Comparison of ENCODE assay signal across 1 cellular context in the genomic region with DNA sequence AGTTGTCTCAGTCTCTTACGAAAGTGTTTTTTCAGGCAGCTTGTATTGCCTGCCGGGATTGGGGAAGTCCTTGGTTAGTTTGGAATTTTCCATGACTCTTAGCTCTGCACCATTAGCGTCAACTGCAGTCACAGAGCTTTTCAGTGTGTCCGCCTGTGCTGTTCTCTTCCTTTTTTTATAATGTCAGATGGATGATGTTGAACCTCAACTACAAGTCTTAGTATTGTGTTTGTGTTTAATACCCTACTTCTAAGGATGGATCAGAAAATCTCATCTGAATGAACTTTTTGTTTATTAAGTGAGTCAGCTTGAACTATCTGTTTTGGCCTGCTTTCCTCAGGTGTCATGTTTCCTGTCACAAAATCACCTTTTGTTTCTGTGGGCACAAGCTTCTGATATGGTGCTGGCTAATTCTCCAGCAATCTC.
TF ChIP-seq lines count a peak whose summit lies in the region.

No MANE protein-coding gene starts in this region.

TF ChIP-seq in HepG2, 621 proteins besides CTCF, POLR2A, EP300 and RAD21 (continued from another document and continues in another):
- TF ChIP-seq, protein P1, sequence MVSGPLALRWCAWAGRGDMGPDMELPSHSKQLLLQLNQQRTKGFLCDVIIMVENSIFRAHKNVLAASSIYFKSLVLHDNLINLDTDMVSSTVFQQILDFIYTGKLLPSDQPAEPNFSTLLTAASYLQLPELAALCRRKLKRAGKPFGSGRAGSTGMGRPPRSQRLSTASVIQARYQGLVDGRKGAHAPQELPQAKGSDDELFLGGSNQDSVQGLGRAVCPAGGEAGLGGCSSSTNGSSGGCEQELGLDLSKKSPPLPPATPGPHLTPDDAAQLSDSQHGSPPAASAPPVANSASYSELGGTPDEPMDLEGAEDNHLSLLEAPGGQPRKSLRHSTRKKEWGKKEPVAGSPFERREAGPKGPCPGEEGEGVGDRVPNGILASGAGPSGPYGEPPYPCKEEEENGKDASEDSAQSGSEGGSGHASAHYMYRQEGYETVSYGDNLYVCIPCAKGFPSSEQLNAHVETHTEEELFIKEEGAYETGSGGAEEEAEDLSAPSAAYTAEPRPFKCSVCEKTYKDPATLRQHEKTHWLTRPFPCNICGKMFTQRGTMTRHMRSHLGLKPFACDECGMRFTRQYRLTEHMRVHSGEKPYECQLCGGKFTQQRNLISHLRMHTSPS (CRISPR knock-in tag; IDR thresholded peaks at IDR 0.05; ENCODE audit: low read depth): no peak
- TF ChIP-seq FOXO1 (CRISPR knock-in tag; IDR thresholded peaks at IDR 0.05) (no peak), CENPT (CRISPR knock-in tag; IDR thresholded peaks at IDR 0.05; ENCODE audit: low read depth) (no peak), MTA1 (CRISPR knock-in tag; IDR thresholded peaks at IDR 0.05; ENCODE audit: borderline replicate concordance) (no peak), CCDC6 (CRISPR knock-in tag; IDR thresholded peaks at IDR 0.05) (0 out of 2 replicates have a peak, but pooled peaks have one; percentile 23), ZMAT3 (CRISPR knock-in tag; conservative IDR thresholded peaks at IDR 0.05) (no peak), ELF3 (CRISPR knock-in tag; IDR thresholded peaks at IDR 0.05) (no peak; the same call in 1 of the 2 replicates), GZF1 (CRISPR knock-in tag; IDR thresholded peaks at IDR 0.05) (no peak), ZNF292 (CRISPR knock-in tag; IDR thresholded peaks at IDR 0.05; ENCODE audit: borderline replicate concordance, low read depth) (peak; percentile 19; the same call in 1 of the 2 replicates), MED8 (CRISPR knock-in tag; IDR thresholded peaks at IDR 0.05; ENCODE audit: insufficient replicate concordance) (no peak), ZBTB7B (CRISPR knock-in tag; IDR thresholded peaks at IDR 0.05) (no peak), FOSL1 (CRISPR knock-in tag; IDR thresholded peaks at IDR 0.05; ENCODE audit: borderline replicate concordance) (peak; percentile 61; the same call in 1 of the 2 replicates), ZNF652 (CRISPR knock-in tag; IDR thresholded peaks at IDR 0.05; ENCODE audit: borderline replicate concordance, low read depth) (no peak), ZNF572 (CRISPR knock-in tag; IDR thresholded peaks at IDR 0.05) (no peak), ZNF724P (CRISPR knock-in tag; IDR thresholded peaks at IDR 0.05; ENCODE audit: borderline replicate concordance) (no peak), FIP1L1 (IDR thresholded peaks at IDR 0.05; ENCODE audit: borderline replicate concordance, insufficient read depth, low read depth, low read length) (no peak), SAP130 (CRISPR knock-in tag; IDR thresholded peaks at IDR 0.05; ENCODE audit: low read depth) (peak; percentile 68), GABPA (IDR thresholded peaks at IDR 0.05; ENCODE audit: low read depth, low read length) (no peak), GABPA (CRISPR knock-in tag; IDR thresholded peaks at IDR 0.05; ENCODE audit: low read depth) (no peak), RFX5 (IDR thresholded peaks at IDR 0.05; ENCODE audit: low read depth, low read length) (no peak), ISL2 (CRISPR knock-in tag; IDR thresholded peaks at IDR 0.05) (no peak), ATAD3A (CRISPR knock-in tag; IDR thresholded peaks at IDR 0.05) (no peak)
- TF ChIP-seq, protein P2, sequence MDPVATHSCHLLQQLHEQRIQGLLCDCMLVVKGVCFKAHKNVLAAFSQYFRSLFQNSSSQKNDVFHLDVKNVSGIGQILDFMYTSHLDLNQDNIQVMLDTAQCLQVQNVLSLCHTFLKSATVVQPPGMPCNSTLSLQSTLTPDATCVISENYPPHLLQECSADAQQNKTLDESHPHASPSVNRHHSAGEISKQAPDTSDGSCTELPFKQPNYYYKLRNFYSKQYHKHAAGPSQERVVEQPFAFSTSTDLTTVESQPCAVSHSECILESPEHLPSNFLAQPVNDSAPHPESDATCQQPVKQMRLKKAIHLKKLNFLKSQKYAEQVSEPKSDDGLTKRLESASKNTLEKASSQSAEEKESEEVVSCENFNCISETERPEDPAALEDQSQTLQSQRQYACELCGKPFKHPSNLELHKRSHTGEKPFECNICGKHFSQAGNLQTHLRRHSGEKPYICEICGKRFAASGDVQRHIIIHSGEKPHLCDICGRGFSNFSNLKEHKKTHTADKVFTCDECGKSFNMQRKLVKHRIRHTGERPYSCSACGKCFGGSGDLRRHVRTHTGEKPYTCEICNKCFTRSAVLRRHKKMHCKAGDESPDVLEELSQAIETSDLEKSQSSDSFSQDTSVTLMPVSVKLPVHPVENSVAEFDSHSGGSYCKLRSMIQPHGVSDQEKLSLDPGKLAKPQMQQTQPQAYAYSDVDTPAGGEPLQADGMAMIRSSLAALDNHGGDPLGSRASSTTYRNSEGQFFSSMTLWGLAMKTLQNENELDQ (CRISPR knock-in tag; IDR thresholded peaks at IDR 0.05; ENCODE audit: borderline replicate concordance): no peak
- TF ChIP-seq, protein P3, sequence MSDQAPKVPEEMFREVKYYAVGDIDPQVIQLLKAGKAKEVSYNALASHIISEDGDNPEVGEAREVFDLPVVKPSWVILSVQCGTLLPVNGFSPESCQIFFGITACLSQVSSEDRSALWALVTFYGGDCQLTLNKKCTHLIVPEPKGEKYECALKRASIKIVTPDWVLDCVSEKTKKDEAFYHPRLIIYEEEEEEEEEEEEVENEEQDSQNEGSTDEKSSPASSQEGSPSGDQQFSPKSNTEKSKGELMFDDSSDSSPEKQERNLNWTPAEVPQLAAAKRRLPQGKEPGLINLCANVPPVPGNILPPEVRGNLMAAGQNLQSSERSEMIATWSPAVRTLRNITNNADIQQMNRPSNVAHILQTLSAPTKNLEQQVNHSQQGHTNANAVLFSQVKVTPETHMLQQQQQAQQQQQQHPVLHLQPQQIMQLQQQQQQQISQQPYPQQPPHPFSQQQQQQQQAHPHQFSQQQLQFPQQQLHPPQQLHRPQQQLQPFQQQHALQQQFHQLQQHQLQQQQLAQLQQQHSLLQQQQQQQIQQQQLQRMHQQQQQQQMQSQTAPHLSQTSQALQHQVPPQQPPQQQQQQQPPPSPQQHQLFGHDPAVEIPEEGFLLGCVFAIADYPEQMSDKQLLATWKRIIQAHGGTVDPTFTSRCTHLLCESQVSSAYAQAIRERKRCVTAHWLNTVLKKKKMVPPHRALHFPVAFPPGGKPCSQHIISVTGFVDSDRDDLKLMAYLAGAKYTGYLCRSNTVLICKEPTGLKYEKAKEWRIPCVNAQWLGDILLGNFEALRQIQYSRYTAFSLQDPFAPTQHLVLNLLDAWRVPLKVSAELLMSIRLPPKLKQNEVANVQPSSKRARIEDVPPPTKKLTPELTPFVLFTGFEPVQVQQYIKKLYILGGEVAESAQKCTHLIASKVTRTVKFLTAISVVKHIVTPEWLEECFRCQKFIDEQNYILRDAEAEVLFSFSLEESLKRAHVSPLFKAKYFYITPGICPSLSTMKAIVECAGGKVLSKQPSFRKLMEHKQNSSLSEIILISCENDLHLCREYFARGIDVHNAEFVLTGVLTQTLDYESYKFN (CRISPR knock-in tag; conservative IDR thresholded peaks at IDR 0.05): peak; percentile 56; the same call in 1 of the 2 replicates
- TF ChIP-seq, protein P4, sequence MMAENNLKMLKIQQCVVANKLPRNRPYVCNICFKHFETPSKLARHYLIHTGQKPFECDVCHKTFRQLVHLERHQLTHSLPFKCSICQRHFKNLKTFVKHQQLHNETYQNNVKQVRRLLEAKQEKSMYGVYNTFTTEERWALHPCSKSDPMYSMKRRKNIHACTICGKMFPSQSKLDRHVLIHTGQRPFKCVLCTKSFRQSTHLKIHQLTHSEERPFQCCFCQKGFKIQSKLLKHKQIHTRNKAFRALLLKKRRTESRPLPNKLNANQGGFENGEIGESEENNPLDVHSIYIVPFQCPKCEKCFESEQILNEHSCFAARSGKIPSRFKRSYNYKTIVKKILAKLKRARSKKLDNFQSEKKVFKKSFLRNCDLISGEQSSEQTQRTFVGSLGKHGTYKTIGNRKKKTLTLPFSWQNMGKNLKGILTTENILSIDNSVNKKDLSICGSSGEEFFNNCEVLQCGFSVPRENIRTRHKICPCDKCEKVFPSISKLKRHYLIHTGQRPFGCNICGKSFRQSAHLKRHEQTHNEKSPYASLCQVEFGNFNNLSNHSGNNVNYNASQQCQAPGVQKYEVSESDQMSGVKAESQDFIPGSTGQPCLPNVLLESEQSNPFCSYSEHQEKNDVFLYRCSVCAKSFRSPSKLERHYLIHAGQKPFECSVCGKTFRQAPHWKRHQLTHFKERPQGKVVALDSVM (CRISPR knock-in tag; IDR thresholded peaks at IDR 0.05): no peak
- TF ChIP-seq, protein P5, sequence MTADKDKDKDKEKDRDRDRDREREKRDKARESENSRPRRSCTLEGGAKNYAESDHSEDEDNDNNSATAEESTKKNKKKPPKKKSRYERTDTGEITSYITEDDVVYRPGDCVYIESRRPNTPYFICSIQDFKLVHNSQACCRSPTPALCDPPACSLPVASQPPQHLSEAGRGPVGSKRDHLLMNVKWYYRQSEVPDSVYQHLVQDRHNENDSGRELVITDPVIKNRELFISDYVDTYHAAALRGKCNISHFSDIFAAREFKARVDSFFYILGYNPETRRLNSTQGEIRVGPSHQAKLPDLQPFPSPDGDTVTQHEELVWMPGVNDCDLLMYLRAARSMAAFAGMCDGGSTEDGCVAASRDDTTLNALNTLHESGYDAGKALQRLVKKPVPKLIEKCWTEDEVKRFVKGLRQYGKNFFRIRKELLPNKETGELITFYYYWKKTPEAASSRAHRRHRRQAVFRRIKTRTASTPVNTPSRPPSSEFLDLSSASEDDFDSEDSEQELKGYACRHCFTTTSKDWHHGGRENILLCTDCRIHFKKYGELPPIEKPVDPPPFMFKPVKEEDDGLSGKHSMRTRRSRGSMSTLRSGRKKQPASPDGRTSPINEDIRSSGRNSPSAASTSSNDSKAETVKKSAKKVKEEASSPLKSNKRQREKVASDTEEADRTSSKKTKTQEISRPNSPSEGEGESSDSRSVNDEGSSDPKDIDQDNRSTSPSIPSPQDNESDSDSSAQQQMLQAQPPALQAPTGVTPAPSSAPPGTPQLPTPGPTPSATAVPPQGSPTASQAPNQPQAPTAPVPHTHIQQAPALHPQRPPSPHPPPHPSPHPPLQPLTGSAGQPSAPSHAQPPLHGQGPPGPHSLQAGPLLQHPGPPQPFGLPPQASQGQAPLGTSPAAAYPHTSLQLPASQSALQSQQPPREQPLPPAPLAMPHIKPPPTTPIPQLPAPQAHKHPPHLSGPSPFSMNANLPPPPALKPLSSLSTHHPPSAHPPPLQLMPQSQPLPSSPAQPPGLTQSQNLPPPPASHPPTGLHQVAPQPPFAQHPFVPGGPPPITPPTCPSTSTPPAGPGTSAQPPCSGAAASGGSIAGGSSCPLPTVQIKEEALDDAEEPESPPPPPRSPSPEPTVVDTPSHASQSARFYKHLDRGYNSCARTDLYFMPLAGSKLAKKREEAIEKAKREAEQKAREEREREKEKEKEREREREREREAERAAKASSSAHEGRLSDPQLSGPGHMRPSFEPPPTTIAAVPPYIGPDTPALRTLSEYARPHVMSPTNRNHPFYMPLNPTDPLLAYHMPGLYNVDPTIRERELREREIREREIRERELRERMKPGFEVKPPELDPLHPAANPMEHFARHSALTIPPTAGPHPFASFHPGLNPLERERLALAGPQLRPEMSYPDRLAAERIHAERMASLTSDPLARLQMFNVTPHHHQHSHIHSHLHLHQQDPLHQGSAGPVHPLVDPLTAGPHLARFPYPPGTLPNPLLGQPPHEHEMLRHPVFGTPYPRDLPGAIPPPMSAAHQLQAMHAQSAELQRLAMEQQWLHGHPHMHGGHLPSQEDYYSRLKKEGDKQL (CRISPR knock-in tag; IDR thresholded peaks at IDR 0.05; ENCODE audit: low read depth): no peak
- TF ChIP-seq, protein P6, sequence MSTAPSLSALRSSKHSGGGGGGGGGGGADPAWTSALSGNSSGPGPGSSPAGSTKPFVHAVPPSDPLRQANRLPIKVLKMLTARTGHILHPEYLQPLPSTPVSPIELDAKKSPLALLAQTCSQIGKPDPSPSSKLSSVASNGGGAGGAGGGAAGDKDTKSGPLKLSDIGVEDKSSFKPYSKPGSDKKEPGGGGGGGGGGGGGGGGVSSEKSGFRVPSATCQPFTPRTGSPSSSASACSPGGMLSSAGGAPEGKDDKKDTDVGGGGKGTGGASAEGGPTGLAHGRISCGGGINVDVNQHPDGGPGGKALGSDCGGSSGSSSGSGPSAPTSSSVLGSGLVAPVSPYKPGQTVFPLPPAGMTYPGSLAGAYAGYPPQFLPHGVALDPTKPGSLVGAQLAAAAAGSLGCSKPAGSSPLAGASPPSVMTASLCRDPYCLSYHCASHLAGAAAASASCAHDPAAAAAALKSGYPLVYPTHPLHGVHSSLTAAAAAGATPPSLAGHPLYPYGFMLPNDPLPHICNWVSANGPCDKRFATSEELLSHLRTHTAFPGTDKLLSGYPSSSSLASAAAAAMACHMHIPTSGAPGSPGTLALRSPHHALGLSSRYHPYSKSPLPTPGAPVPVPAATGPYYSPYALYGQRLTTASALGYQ (CRISPR knock-in tag; IDR thresholded peaks at IDR 0.05): 0 out of 2 replicates have a peak, but pooled peaks have one; percentile 27
- TF ChIP-seq, protein P7, sequence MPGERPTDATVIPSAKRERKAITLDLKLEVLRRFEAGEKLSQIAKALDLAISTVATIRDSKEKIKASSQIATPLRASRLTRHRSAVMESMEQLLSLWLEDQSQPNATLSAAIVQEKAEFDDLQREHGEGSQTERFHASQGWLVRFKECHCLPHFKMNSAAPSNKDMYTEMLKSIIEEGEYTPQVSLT (CRISPR knock-in tag; IDR thresholded peaks at IDR 0.05; ENCODE audit: borderline replicate concordance, low read depth): no peak
- TF ChIP-seq, protein P8, sequence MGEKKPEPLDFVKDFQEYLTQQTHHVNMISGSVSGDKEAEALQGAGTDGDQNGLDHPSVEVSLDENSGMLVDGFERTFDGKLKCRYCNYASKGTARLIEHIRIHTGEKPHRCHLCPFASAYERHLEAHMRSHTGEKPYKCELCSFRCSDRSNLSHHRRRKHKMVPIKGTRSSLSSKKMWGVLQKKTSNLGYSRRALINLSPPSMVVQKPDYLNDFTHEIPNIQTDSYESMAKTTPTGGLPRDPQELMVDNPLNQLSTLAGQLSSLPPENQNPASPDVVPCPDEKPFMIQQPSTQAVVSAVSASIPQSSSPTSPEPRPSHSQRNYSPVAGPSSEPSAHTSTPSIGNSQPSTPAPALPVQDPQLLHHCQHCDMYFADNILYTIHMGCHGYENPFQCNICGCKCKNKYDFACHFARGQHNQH (CRISPR knock-in tag; IDR thresholded peaks at IDR 0.05): no peak
- TF ChIP-seq, protein P9, sequence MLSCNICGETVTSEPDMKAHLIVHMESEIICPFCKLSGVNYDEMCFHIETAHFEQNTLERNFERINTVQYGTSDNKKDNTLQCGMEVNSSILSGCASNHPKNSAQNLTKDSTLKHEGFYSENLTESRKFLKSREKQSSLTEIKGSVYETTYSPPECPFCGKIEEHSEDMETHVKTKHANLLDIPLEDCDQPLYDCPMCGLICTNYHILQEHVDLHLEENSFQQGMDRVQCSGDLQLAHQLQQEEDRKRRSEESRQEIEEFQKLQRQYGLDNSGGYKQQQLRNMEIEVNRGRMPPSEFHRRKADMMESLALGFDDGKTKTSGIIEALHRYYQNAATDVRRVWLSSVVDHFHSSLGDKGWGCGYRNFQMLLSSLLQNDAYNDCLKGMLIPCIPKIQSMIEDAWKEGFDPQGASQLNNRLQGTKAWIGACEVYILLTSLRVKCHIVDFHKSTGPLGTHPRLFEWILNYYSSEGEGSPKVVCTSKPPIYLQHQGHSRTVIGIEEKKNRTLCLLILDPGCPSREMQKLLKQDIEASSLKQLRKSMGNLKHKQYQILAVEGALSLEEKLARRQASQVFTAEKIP (CRISPR knock-in tag; IDR thresholded peaks at IDR 0.05; ENCODE audit: borderline replicate concordance): no peak
- TF ChIP-seq, protein P10, sequence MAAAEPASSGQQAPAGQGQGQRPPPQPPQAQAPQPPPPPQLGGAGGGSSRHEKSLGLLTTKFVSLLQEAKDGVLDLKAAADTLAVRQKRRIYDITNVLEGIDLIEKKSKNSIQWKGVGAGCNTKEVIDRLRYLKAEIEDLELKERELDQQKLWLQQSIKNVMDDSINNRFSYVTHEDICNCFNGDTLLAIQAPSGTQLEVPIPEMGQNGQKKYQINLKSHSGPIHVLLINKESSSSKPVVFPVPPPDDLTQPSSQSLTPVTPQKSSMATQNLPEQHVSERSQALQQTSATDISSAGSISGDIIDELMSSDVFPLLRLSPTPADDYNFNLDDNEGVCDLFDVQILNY (CRISPR knock-in tag; conservative IDR thresholded peaks at IDR 0.05): no peak
